15 cellular contexts compared by ENCODE assay signal in the genomic region with DNA sequence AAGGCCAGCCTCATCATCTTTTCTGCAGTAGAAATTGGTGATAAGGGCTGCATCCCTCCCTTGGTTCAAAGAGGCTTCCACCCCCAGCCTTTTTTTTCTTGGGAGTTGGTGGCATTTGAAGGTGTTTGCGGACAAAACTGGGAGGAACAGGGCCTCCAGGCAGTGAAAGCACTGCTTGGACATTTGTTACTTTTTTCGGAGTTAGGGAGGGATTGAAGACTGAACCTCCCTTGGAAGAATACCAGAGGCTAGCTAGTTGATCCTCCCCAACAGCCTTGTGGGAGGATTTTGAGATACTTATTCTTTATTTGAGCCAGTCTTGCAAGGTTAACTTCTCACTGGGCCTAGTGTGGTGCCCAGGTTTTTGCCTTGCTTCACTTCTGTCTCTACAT. TPM values are rescaled to one million over a fixed set of nuclear protein-coding genes. Genes with fewer than 3 reads are reported as not detected.
"Had no signal": no experiment of that assay in that cellular context is flagged by ENCODE, and none has a peak within 500 bp of the region (broad histone marks: within the 10 kb centered on the region; RNA-seq: fewer than 3 reads in every experiment).

No MANE protein-coding gene starts in this region.

- H3K27ac ChIP-seq: left ventricle myocardium inferior, psoas muscle had no signal

- H3K4me3 ChIP-seq: left ventricle myocardium inferior, mucosa of descending colon, psoas muscle had no signal

- H3K4me3 Mint-ChIP-seq: activated CD8-positive, alpha-beta T cell treated with anti-CD3 and anti-CD28 coated beads for 36 hours; activated T-helper 1 cell treated with anti-CD3 and anti-CD28 coated beads, Interleukin-12 subunit alpha, Interleukin-12 subunit beta, Interleukin-2, Interleukin-4 antibody, amounts not matched to agents 30 ng/mL and 10 ng/mL and 1 ng/mL, durations not matched to agents 14 hours and 24 hours and 36 hours; stimulated activated naive CD8-positive, alpha-beta T cell treated with anti-CD3 and anti-CD28 coated beads, Interleukin-15, amount 100 ng/mL, for 72 hours; WTC11 had no signal

- DNase-seq: activated CD4-positive, alpha-beta T cell treated with anti-CD3 and anti-CD28 coated beads for 4 hours; activated CD8-positive, alpha-beta memory T cell treated with anti-CD3 and anti-CD28 coated beads, Interleukin-2, amount 50 U/mL, for 4 hours; activated CD8-positive, alpha-beta T cell treated with anti-CD3 and anti-CD28 coated beads for 36 hours; hippocampal formation; kidney; left ventricle myocardium inferior; mucosa of descending colon; naive thymus-derived CD8-positive, alpha-beta T cell; psoas muscle; stimulated activated naive CD8-positive, alpha-beta T cell treated with anti-CD3 and anti-CD28 coated beads, Interleukin-15, amount 100 ng/mL, for 72 hours; T-helper 2 cell had no signal

- H3K27ac Mint-ChIP-seq: activated T-helper 1 cell treated with anti-CD3 and anti-CD28 coated beads, Interleukin-12 subunit alpha, Interleukin-12 subunit beta, Interleukin-2, Interleukin-4 antibody, amounts not matched to agents 30 ng/mL and 10 ng/mL and 1 ng/mL, durations not matched to agents 14 hours and 24 hours and 36 hours had no signal

- ATAC-seq: activated CD8-positive, alpha-beta T cell treated with anti-CD3 and anti-CD28 coated beads for 36 hours; esophagus mucosa; mucosa of descending colon; naive thymus-derived CD8-positive, alpha-beta T cell; psoas muscle; sciatic nerve; stimulated activated naive CD8-positive, alpha-beta T cell treated with anti-CD3 and anti-CD28 coated beads, Interleukin-15, amount 100 ng/mL, for 72 hours; WTC11 had no signal

- H3K9me3 Mint-ChIP-seq: activated CD8-positive, alpha-beta T cell treated with anti-CD3 and anti-CD28 coated beads for 36 hours; stimulated activated naive CD8-positive, alpha-beta T cell treated with anti-CD3 and anti-CD28 coated beads, Interleukin-15, amount 100 ng/mL, for 72 hours; WTC11 had no signal

- H3K27me3 Mint-ChIP-seq: activated CD8-positive, alpha-beta T cell treated with anti-CD3 and anti-CD28 coated beads for 36 hours; naive thymus-derived CD8-positive, alpha-beta T cell; stimulated activated naive CD8-positive, alpha-beta T cell treated with anti-CD3 and anti-CD28 coated beads, Interleukin-15, amount 100 ng/mL, for 72 hours had no signal

- H3K9me3 ChIP-seq: left ventricle myocardium inferior, mucosa of descending colon, psoas muscle had no signal

RNA-seq across cellular contexts. Expression of a gene that starts 17.8 kb away (rescaled TPM):
- polyA plus RNA-seq: naive thymus-derived CD8-positive, alpha-beta T cell had no signal
